In the genomic region with DNA sequence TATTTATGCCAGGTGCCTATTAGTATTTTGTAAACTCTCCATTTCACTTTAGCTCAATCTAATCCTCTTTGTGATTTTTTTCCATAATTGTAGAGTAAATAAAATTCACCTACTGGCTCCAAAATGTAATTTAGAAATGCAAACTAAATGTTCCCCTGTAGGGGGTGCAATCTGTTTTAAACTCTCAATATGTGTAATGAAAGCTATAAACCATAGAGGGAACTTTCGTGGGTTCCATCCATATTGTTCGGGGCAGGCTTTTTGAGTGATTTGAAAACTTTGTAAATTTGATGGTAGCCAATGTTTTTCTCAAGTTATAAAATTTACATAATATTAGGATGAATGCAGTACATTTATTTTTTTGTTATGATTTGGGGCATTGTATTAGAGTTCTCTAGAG, we compare ENCODE assay signal across 8 cellular contexts. TPM values are rescaled to one million over a fixed set of nuclear protein-coding genes. Genes with fewer than 3 reads are reported as not detected.
DNase-seq lines count a peak whose midpoint lies in the region; ATAC-seq, FAIRE-seq and TF ChIP-seq lines count a peak whose summit lies in the region.

No MANE protein-coding gene starts in this region.

- H3K27me3 ChIP-seq in pancreas = no peaks in the 10 kb centered on the region

- H3K9me3 ChIP-seq in pancreas = no peaks in the 10 kb centered on the region

- peaks cover 0 to 3% (median 0%) of the 10 kb centered on the region in 3 donors for H3K4me1 ChIP-seq in pancreas

- WGBS in pancreas, 2 donors = 19 to 28% methylated on average over 2 of the region's 2 CpGs

- H3K36me3 ChIP-seq in pancreas = no peaks in the 10 kb centered on the region

- no peak overlapping the region for H3K4me3 ChIP-seq in pancreas

- DNase-seq in COR-L47 (lab: John Stamatoyannopoulos, UW) (peak; percentile 76), HCEC 1CT (peak; percentile 57), NCI-H774 (lab: John Stamatoyannopoulos, UW) (peak; percentile 57), pancreas (no peak)
- no peak for DNase-seq in stimulated activated CD4-positive, alpha-beta T cell treated with anti-CD3 and anti-CD28 coated beads, Interleukin-4, amount 100 ng/mL, for 24 hours

- FAIRE-seq in endometrium (lab: Jason Lieb, UNC) (peak; percentile 55), pancreas (lab: Jason Lieb, UNC) (peak; percentile 88)

- intact Hi-C loops in pancreas (cut with DNase I) = no loop called here

- ATAC-seq in pancreas = peak; percentile 60 to 80 (median 70)
- no peak for ATAC-seq in HG02588 (IDR thresholded peaks at IDR 0.05; ENCODE audit: unreplicated experiment)
- ATAC-seq in HG02970 (IDR thresholded peaks at IDR 0.05; ENCODE audit: low FRiP score, unreplicated experiment) = no peak

- peak in 3 of 4 donors; percentile 15 to 39 (median 27) for TF ChIP-seq CTCF in pancreas (IDR thresholded peaks at IDR 0.05)

- no peak overlapping the region for H3K27ac ChIP-seq in pancreas

RNA-seq across cellular contexts. Expression of gene TSPYL6, which starts 49.4 kb away (rescaled TPM):
- under 1 TPM in 2 of 6 donors, not detected in 4; 0.06 to 0.09 TPM for total RNA-seq in pancreas
- not detected for polyA plus RNA-seq in pancreas

Comparison
In these comparisons a context has a peak if more than half of its experiments do, and no peak if none do; other contexts are left out.
1. DNase-seq: peak in COR-L47 (single experiment), HCEC 1CT (single experiment) and NCI-H774 (single experiment); none in pancreas (0 of 6) and stimulated activated CD4-positive, alpha-beta T cell treated with anti-CD3 and anti-CD28 coated beads, Interleukin-4, amount 100 ng/mL, for 24 hours (single experiment).
2. ATAC-seq: peak in pancreas (4 of 4); none in HG02588 (single experiment) and HG02970 (single experiment).